In genomic region chr12:26838888-26839416, GRCh38 we compare ENCODE assay signal across 24 cellular contexts.
"Had no signal": no experiment of that assay in that cellular context is flagged by ENCODE, and none has a peak within 500 bp of the region (broad histone marks: within the 10 kb centered on the region; RNA-seq: fewer than 3 reads in every experiment).

No MANE protein-coding gene starts in this region.

- H3K36me3 ChIP-seq: colonic mucosa, esophagus squamous epithelium, gastrocnemius medialis, heart right ventricle, left lung, lower lobe of right lung had no signal

- H3K4me3 ChIP-seq: colonic mucosa, esophagus squamous epithelium, gastrocnemius medialis, heart right ventricle, left lung, lower lobe of right lung, mucosa of descending colon had no signal

- H3K27me3 ChIP-seq: colonic mucosa, esophagus squamous epithelium, gastrocnemius medialis, heart right ventricle, left lung had no signal

- ATAC-seq: effector memory CD8-positive, alpha-beta T cell; esophagus mucosa; gastrocnemius medialis; heart right ventricle; left cardiac atrium; left lung; left ventricle myocardium superior; mucosa of descending colon had no signal

- H3K27ac Mint-ChIP-seq: dendritic cell treated with granulocyte-macrophage colony-stimulating factor and Interleukin-4, amounts not matched to agents 40 ng/mL and 50 ng/mL, for 4 days; effector memory CD8-positive, alpha-beta T cell; endodermal cell; mesothelial cell of epicardium had no signal

- H3K27ac ChIP-seq: colonic mucosa, epithelial cell of prostate, esophagus squamous epithelium, gastrocnemius medialis, heart right ventricle, left lung, lower lobe of right lung had no signal

- H3K27me3 Mint-ChIP-seq: effector memory CD8-positive, alpha-beta T cell had no signal

- H3K9me3 ChIP-seq: colonic mucosa, esophagus squamous epithelium, gastrocnemius medialis, heart right ventricle, left lung, lower lobe of right lung, mucosa of descending colon had no signal

- H3K4me3 Mint-ChIP-seq: dendritic cell treated with granulocyte-macrophage colony-stimulating factor and Interleukin-4, amounts not matched to agents 40 ng/mL and 50 ng/mL, for 4 days; effector memory CD8-positive, alpha-beta T cell; endodermal cell; mesothelial cell of epicardium had no signal

- DNase-seq: colonic mucosa; cortex of kidney; effector CD8-positive, alpha-beta T cell; effector memory CD8-positive, alpha-beta T cell; endodermal cell; erythroblast; esophagus squamous epithelium; foreskin fibroblast; foreskin melanocyte; gastrocnemius medialis; glutamatergic neuron; head of caudate nucleus; heart right ventricle; hippocampal formation; left cardiac atrium; left ventricle myocardium superior; lower lobe of right lung; mesenchymal stem cell; mucosa of descending colon had no signal

- H3K9me3 Mint-ChIP-seq: dendritic cell treated with granulocyte-macrophage colony-stimulating factor and Interleukin-4, amounts not matched to agents 40 ng/mL and 50 ng/mL, for 4 days; effector memory CD8-positive, alpha-beta T cell had no signal

- H3K36me3 Mint-ChIP-seq: mesothelial cell of epicardium had no signal
